ENCODE assay signal across 29 cellular contexts in genomic region chr6:104477569-104477968, GRCh38.
"Had no signal": no experiment of that assay in that cellular context is flagged by ENCODE, and none has a peak within 500 bp of the region (broad histone marks: within the 10 kb centered on the region; RNA-seq: fewer than 3 reads in every experiment).

No MANE protein-coding gene starts in this region.

- H3K4me3 Mint-ChIP-seq: activated CD4-positive, alpha-beta memory T cell treated with anti-CD3 and anti-CD28 coated beads, Interleukin-2, amount 10 ng/mL, durations not matched to agents 7 days and 5 days; activated CD8-positive, alpha-beta memory T cell treated with anti-CD3 and anti-CD28 coated beads, Interleukin-2, amount 10 ng/mL, durations not matched to agents 7 days and 5 days; activated naive CD4-positive, alpha-beta T cell treated with anti-CD3 and anti-CD28 coated beads, Interleukin-2, amount 10 ng/mL, durations not matched to agents 7 days and 5 days; activated naive CD8-positive, alpha-beta T cell; activated naive CD8-positive, alpha-beta T cell treated with anti-CD3 and anti-CD28 coated beads, Interleukin-2, amount 50 U/mL, for 24 hours; brain; T-helper 1 cell treated with Interleukin-12 subunit alpha and Interleukin-12 subunit beta and Interleukin-4 antibody, amounts not matched to agents 30 μg/mL and 1 μg/mL, for 36 hours; T-helper 2 cell treated with Interferon-gamma antibody and Interleukin-4, amounts not matched to agents 5 μg/mL and 100 μg/mL, for 36 hours had no signal

- H3K4me1 ChIP-seq: SJCRH30 had no signal

- H3K9ac ChIP-seq: SK-N-SH had no signal

- H3K9me3 Mint-ChIP-seq: activated CD4-positive, alpha-beta memory T cell treated with anti-CD3 and anti-CD28 coated beads, Interleukin-2, amount 10 ng/mL, durations not matched to agents 7 days and 5 days; activated naive CD4-positive, alpha-beta T cell treated with anti-CD3 and anti-CD28 coated beads, Interleukin-2, amount 10 ng/mL, durations not matched to agents 7 days and 5 days; activated naive CD8-positive, alpha-beta T cell treated with anti-CD3 and anti-CD28 coated beads, Interleukin-2, amount 50 U/mL, for 24 hours; brain; T-helper 1 cell treated with Interleukin-12 subunit alpha and Interleukin-12 subunit beta and Interleukin-4 antibody, amounts not matched to agents 30 μg/mL and 1 μg/mL, for 36 hours; T-helper 2 cell treated with Interferon-gamma antibody and Interleukin-4, amounts not matched to agents 5 μg/mL and 100 μg/mL, for 36 hours had no signal

- DNase-seq: activated CD4-positive, alpha-beta memory T cell treated with anti-CD3 and anti-CD28 coated beads, Interleukin-2, amount 10 ng/mL, durations not matched to agents 7 days and 5 days; activated CD4-positive, alpha-beta T cell treated with anti-CD3 and anti-CD28 coated beads for 4 hours; activated CD8-positive, alpha-beta memory T cell treated with anti-CD3 and anti-CD28 coated beads for 24 hours; activated CD8-positive, alpha-beta memory T cell treated with anti-CD3 and anti-CD28 coated beads, Interleukin-2, amount 10 ng/mL, durations not matched to agents 7 days and 5 days; activated CD8-positive, alpha-beta memory T cell treated with anti-CD3 and anti-CD28 coated beads, Interleukin-2, amount 50 U/mL, for 48 hours; activated effector memory CD4-positive, alpha-beta T cell treated with Interleukin-2 at 50 U/mL for 16 hours; activated naive CD4-positive, alpha-beta T cell treated with anti-CD3 and anti-CD28 coated beads, Interleukin-2, amount 10 ng/mL, durations not matched to agents 7 days and 5 days; activated naive CD8-positive, alpha-beta T cell treated with anti-CD3 and anti-CD28 coated beads, Interleukin-2, amount 50 U/mL, for 24 hours; activated T-cell treated with anti-CD3 and anti-CD28 coated beads, Interleukin-2, amount 50 U/mL, for 48 hours; anterior cingulate cortex; caudate nucleus; cerebellar nuclear complex; KG1; MM.1S; MV-4-11; NCI-H1092; NCI-H1436 treated with DMSO at 0.1 percent for 48 hours; NCI-H187 treated with DMSO at 0.1 percent for 48 hours; NCI-H2081; NCI-H2171 treated with DMSO at 0.1 percent for 48 hours; NCI-H345; NCI-H524 treated with DMSO at 0.1 percent for 48 hours; SHP77; SJCRH30; SK-N-SH had no signal

- H3K4me2 ChIP-seq: SK-N-SH had no signal

- H3K9me3 ChIP-seq: SJCRH30, SK-N-SH had no signal

- H3K27ac Mint-ChIP-seq: activated CD4-positive, alpha-beta memory T cell treated with anti-CD3 and anti-CD28 coated beads, Interleukin-2, amount 10 ng/mL, durations not matched to agents 7 days and 5 days; activated CD8-positive, alpha-beta memory T cell treated with anti-CD3 and anti-CD28 coated beads, Interleukin-2, amount 10 ng/mL, durations not matched to agents 7 days and 5 days; activated naive CD4-positive, alpha-beta T cell treated with anti-CD3 and anti-CD28 coated beads, Interleukin-2, amount 10 ng/mL, durations not matched to agents 7 days and 5 days; activated naive CD8-positive, alpha-beta T cell; activated naive CD8-positive, alpha-beta T cell treated with anti-CD3 and anti-CD28 coated beads, Interleukin-2, amount 50 U/mL, for 24 hours; brain; T-helper 1 cell treated with Interleukin-12 subunit alpha and Interleukin-12 subunit beta and Interleukin-4 antibody, amounts not matched to agents 30 μg/mL and 1 μg/mL, for 36 hours; T-helper 2 cell treated with Interferon-gamma antibody and Interleukin-4, amounts not matched to agents 5 μg/mL and 100 μg/mL, for 36 hours had no signal

- H3K4me1 Mint-ChIP-seq: activated CD4-positive, alpha-beta memory T cell treated with anti-CD3 and anti-CD28 coated beads, Interleukin-2, amount 10 ng/mL, durations not matched to agents 7 days and 5 days; activated CD8-positive, alpha-beta memory T cell treated with anti-CD3 and anti-CD28 coated beads, Interleukin-2, amount 10 ng/mL, durations not matched to agents 7 days and 5 days; activated naive CD4-positive, alpha-beta T cell treated with anti-CD3 and anti-CD28 coated beads, Interleukin-2, amount 10 ng/mL, durations not matched to agents 7 days and 5 days; activated naive CD8-positive, alpha-beta T cell treated with anti-CD3 and anti-CD28 coated beads, Interleukin-2, amount 50 U/mL, for 24 hours had no signal

- H3K27ac ChIP-seq: SJCRH30 had no signal

- H3K27me3 ChIP-seq: SJCRH30 had no signal

- H3K36me3 ChIP-seq: SJCRH30 had no signal

- H3K4me3 ChIP-seq: SJCRH30 had no signal

- H3K9me2 ChIP-seq: SK-N-SH had no signal

- H3K36me3 Mint-ChIP-seq: activated CD8-positive, alpha-beta memory T cell treated with anti-CD3 and anti-CD28 coated beads, Interleukin-2, amount 10 ng/mL, durations not matched to agents 7 days and 5 days; activated naive CD4-positive, alpha-beta T cell treated with anti-CD3 and anti-CD28 coated beads, Interleukin-2, amount 10 ng/mL, durations not matched to agents 7 days and 5 days; activated naive CD8-positive, alpha-beta T cell; brain had no signal
